23 cellular contexts compared by ENCODE assay signal in the genomic region with DNA sequence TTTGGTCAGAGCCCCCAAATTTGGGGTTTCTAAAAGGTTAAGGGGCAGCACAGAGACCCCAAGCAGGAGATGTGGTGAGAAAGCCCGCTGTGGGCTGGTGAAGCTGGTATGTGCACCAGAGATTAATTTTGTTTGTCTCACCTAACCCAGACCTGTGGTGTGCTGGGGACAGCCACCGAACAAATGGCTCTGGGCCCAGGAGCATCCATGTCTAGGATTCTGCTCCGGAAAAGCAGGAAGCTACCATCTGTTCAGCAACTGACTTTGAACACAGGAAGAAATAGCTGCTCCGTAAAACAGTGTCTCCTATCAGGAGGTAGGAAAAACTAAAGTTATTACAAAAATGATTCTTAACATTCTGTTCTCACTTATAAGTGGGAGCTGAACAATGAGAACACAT. TPM values are rescaled to one million over a fixed set of nuclear protein-coding genes. Genes with fewer than 3 reads are reported as not detected.
DNase-seq lines count a peak whose midpoint lies in the region; ATAC-seq, FAIRE-seq and TF ChIP-seq lines count a peak whose summit lies in the region.
"Had no signal": no experiment of that assay in that cellular context is flagged by ENCODE, and none has a peak within 500 bp of the region (broad histone marks: within the 10 kb centered on the region; RNA-seq: fewer than 3 reads in every experiment).

No MANE protein-coding gene starts in this region.

- H4K8ac ChIP-seq in IMR-90 (ENCODE audit: low read depth in 2 of 2, low read length in 2 of 2) (no peak overlapping the region), neuronal stem cell (ENCODE audit: low read depth, low read length) (no peak overlapping the region), H9 (replicated peaks; ENCODE audit: insufficient read length, low read depth, low read length) (no peak overlapping the region)

- H3K79me2 ChIP-seq in H9 (ENCODE audit: insufficient read depth, low read length), result no peaks in the 10 kb centered on the region

- H4K91ac ChIP-seq in IMR-90 (ENCODE audit: insufficient read depth, low read depth, low read length), result no peak overlapping the region
- no peak overlapping the region for H4K91ac ChIP-seq in neuronal stem cell (ENCODE audit: low read depth, low read length, poor library complexity)
- no peak overlapping the region for H4K91ac ChIP-seq in H9 (ENCODE audit: insufficient read length, low read depth, low read length)

- H3K56ac ChIP-seq in IMR-90 (ENCODE audit: extremely low read depth, insufficient read depth, low read length) (no peak overlapping the region), H9 (ENCODE audit: insufficient read length, low read depth, low read length) (no peak overlapping the region)

- H3K4me2 ChIP-seq in IMR-90 (ENCODE audit: low read depth, low read length) (no peak overlapping the region), neuronal stem cell (ENCODE audit: insufficient read depth, low read length, poor library complexity, severe bottlenecking) (no peak overlapping the region), H9 (ENCODE audit: insufficient read depth, insufficient read length, low read length) (no peak overlapping the region)
- H3K4me2 ChIP-seq: A549 had no signal

- H3K23ac ChIP-seq in IMR-90 (ENCODE audit: low read depth, low read length), result no peak overlapping the region
- H3K23ac ChIP-seq in neuronal stem cell (ENCODE audit: low read depth, low read length, poor library complexity), result no peak overlapping the region
- no peak overlapping the region for H3K23ac ChIP-seq in H9 (ENCODE audit: insufficient read length, low read depth, low read length)

- H3K27ac Mint-ChIP-seq in H9, result no peak overlapping the region
- H3K27ac Mint-ChIP-seq: CD4-positive, alpha-beta memory T cell; HFFc6 had no signal

- H2BK120ac ChIP-seq in IMR-90 (ENCODE audit: low read depth, low read length), result no peak overlapping the region
- H2BK120ac ChIP-seq in neuronal stem cell (ENCODE audit: low read depth, low read length), result no peak overlapping the region
- no peak overlapping the region for H2BK120ac ChIP-seq in H9 (ENCODE audit: low read depth, low read length, poor library complexity, severe bottlenecking)

- H3K9ac ChIP-seq in IMR-90 (ENCODE audit: low read depth, low read length), result no peak overlapping the region
- H3K9ac ChIP-seq in neuronal stem cell (ENCODE audit: low read depth, low read length, poor library complexity), result no peak overlapping the region
- no peak overlapping the region for H3K9ac ChIP-seq in H9 (ENCODE audit: extremely low read depth, insufficient read length, low read length)

- H3K14ac ChIP-seq in IMR-90 (replicated peaks; ENCODE audit: low read depth, low read length), result no peak overlapping the region
- H3K14ac ChIP-seq in neuronal stem cell (ENCODE audit: low read length), result no peak overlapping the region
- H3K14ac ChIP-seq in H9 (ENCODE audit: insufficient read depth, low read length), result no peak overlapping the region

- no peaks in the 10 kb centered on the region for H3K9me3 Mint-ChIP-seq in H9
- H3K9me3 Mint-ChIP-seq: CD4-positive, alpha-beta memory T cell; HFFc6 had no signal

- H3K79me1 ChIP-seq in IMR-90 (ENCODE audit: low read depth in 1 of 2, low read length in 2 of 2) (no peaks in the 10 kb centered on the region), neuronal stem cell (ENCODE audit: low read depth, low read length) (no peaks in the 10 kb centered on the region), H9 (ENCODE audit: insufficient read depth, low read depth, low read length, poor library complexity, severe bottlenecking) (no peaks in the 10 kb centered on the region)

- TF ChIP-seq POLR2A in IMR-90 (IDR thresholded peaks at IDR 0.05; ENCODE audit: low read depth, low read length), result no peak

- H3K27me3 ChIP-seq in IMR-90 (ENCODE audit: control insufficient read depth, insufficient read depth, low read length) (peaks cover 17% of the 10 kb centered on the region), neuronal stem cell (ENCODE audit: control insufficient read depth in 3 of 3, insufficient read depth in 3 of 3, low read depth in 1 of 3, low read length in 3 of 3) (peaks cover 0 to 11% (median 0%) of the 10 kb centered on the region in 3 experiments), H9 (ENCODE audit: insufficient read depth, low read length) (no peaks in the 10 kb centered on the region; the same call in 1 of the 2 replicates)

- no CpG with 5 or more reads among the region's 4 CpGs for WGBS in IMR-90 (ENCODE audit: extremely low coverage in 2 of 2, insufficient read length in 1 of 2), 2 experiments
- no CpG with 5 or more reads among the region's 4 CpGs for whole genome bisulfite sequencing in neuronal stem cell (ENCODE audit: extremely low coverage in 2 of 2, insufficient read length in 2 of 2, insufficient replicate concordance in 1 of 2), 2 donors
- WGBS in H9 (ENCODE audit: extremely low coverage, insufficient read length, low lambda C conversion rate), result no CpG with 5 or more reads among the region's 4 CpGs

- H3K23me2 ChIP-seq in H9 (ENCODE audit: insufficient read length, low read depth, low read length, poor library complexity, severe bottlenecking), result no peaks in the 10 kb centered on the region

- no TSS peak for BruUV-seq in IMR-90 (replicated peaks; lab: Mats Ljungman, UMichigan)

- H3K27ac ChIP-seq in IMR-90 (ENCODE audit: insufficient read depth, low read length), result no peak overlapping the region
- H3K27ac ChIP-seq in neuronal stem cell (replicated peaks; ENCODE audit: low read length), result no peak overlapping the region
- no peak overlapping the region for H3K27ac ChIP-seq in H9 (ENCODE audit: insufficient read length, low read depth, low read length)
- H3K27ac ChIP-seq: A549 had no signal

- H3K4me1 ChIP-seq in IMR-90 (ENCODE audit: control insufficient read depth, insufficient read depth, low read length), result no peaks in the 10 kb centered on the region
- no peaks in the 10 kb centered on the region for H3K4me1 ChIP-seq in neuronal stem cell (ENCODE audit: control insufficient read depth in 2 of 2, insufficient read depth in 1 of 2, low read depth in 1 of 2, low read length in 2 of 2)
- H3K4me1 ChIP-seq in H9 (ENCODE audit: insufficient read depth, low read length), result no peaks in the 10 kb centered on the region
- H3K4me1 ChIP-seq: A549 had no signal

- no peak overlapping the region for H2BK20ac ChIP-seq in IMR-90 (ENCODE audit: low read depth, low read length)
- no peak overlapping the region for H2BK20ac ChIP-seq in H9 (ENCODE audit: low read depth, low read length, poor library complexity, severe bottlenecking)

- no peak overlapping the region for H4K5ac ChIP-seq in IMR-90 (ENCODE audit: low read depth, low read length)
- H4K5ac ChIP-seq in H9 (ENCODE audit: insufficient read length, low read depth, low read length), result no peak overlapping the region

- in situ Hi-C loops in G401 (cut with HindIII; ENCODE audit: low sequenced_read_pairs), result no loop called here
- in situ Hi-C loops in IMR-90 (cut with MboI; ENCODE audit: low sequenced_read_pairs), result no loop called here

- DNase-seq in G401 (ENCODE audit: low spot score) (peak; percentile 94), IMR-90 (no peak), cerebellum (ENCODE audit: low spot score) (peak; percentile 87), neuronal stem cell (ENCODE audit: low spot score) (no peak), NCI-H510A treated with DMSO at 0.1 percent for 48 hours (lab: John Stamatoyannopoulos, UW) (no peak), H9 (no peak), frontal cortex (ENCODE audit: low spot score in 2 of 2) (no peak)
- DNase-seq: 8988T; ACHN; AML-193; Calu3; CD4-positive, alpha-beta memory T cell; COR-L47; DMS79; EL; GF-D8; HFFc6 had no signal

- H3K27me3 Mint-ChIP-seq in H9 (ENCODE audit: low read depth), result peaks cover 10% of the 10 kb centered on the region; the same call in 1 of the 2 replicates

- H3K18ac ChIP-seq in IMR-90 (ENCODE audit: low read depth, low read length) (no peak overlapping the region), neuronal stem cell (ENCODE audit: low read length) (no peak overlapping the region), H9 (ENCODE audit: insufficient read length, low read depth, low read length) (no peak overlapping the region)

- no peak overlapping the region for H2BK5ac ChIP-seq in IMR-90 (ENCODE audit: low read depth, low read length, poor library complexity, severe bottlenecking)
- no peak overlapping the region for H2BK5ac ChIP-seq in neuronal stem cell (ENCODE audit: low read length)
- H2BK5ac ChIP-seq in H9 (ENCODE audit: insufficient read length, low read length), result no peak overlapping the region

- H4K20me1 ChIP-seq in IMR-90 (ENCODE audit: insufficient read depth, low read length), result no peaks in the 10 kb centered on the region
- no peaks in the 10 kb centered on the region for H4K20me1 ChIP-seq in H9 (ENCODE audit: control insufficient read depth, insufficient read depth, insufficient read length)

- no peaks in the 10 kb centered on the region; a peak in 1 of 7 replicates for H3K36me3 Mint-ChIP-seq in H9 (ENCODE audit: insufficient read depth in 1 of 3, low read depth in 3 of 3)
- H3K36me3 Mint-ChIP-seq: CD4-positive, alpha-beta memory T cell had no signal

- H2AK5ac ChIP-seq in IMR-90 (ENCODE audit: low read depth, low read length) (no peak overlapping the region), neuronal stem cell (ENCODE audit: low read depth, low read length) (no peak overlapping the region), H9 (ENCODE audit: insufficient read length, low read length) (no peak overlapping the region)

- H3K9me3 ChIP-seq in IMR-90 (ENCODE audit: control insufficient read depth, insufficient read depth, low read length), result no peaks in the 10 kb centered on the region
- no peaks in the 10 kb centered on the region for H3K9me3 ChIP-seq in neuronal stem cell (replicated peaks in 1 of 2; ENCODE audit: control insufficient read depth in 2 of 2, insufficient read depth in 1 of 2, low read depth in 1 of 2, low read length in 2 of 2)
- H3K9me3 ChIP-seq in H9 (ENCODE audit: control insufficient read depth, low read depth, low read length), result no peaks in the 10 kb centered on the region
- H3K9me3 ChIP-seq: A549, HAP-1 had no signal

- H2BK15ac ChIP-seq in IMR-90 (ENCODE audit: low read depth, low read length), result no peak overlapping the region
- no peak overlapping the region for H2BK15ac ChIP-seq in neuronal stem cell (ENCODE audit: low read length)
- H2BK15ac ChIP-seq in H9 (ENCODE audit: low read depth, low read length), result no peak overlapping the region

- ATAC-seq in IMR-90 (ENCODE audit: low read depth), result no peak
- ATAC-seq: A549 had no signal

- H3T11ph ChIP-seq in H9 (ENCODE audit: low read length), result no peak overlapping the region

- H2AFZ ChIP-seq in IMR-90 (replicated peaks; ENCODE audit: low read length, poor library complexity), result peak overlapping the region; percentile 48
- H2AFZ ChIP-seq in neuronal stem cell (ENCODE audit: low read length), result peak overlapping the region; percentile 17
- no peak overlapping the region for H2AFZ ChIP-seq in H9 (ENCODE audit: low read length)

- CTCF ChIA-PET in IMR-90 (lab: Yijun Ruan, JAX), result no interaction called here

- no peak for FAIRE-seq in frontal cortex (lab: Jason Lieb, UNC)
- FAIRE-seq: A549, GM12891, GM18507 had no signal

- H3K4ac ChIP-seq in IMR-90 (ENCODE audit: low read depth, low read length), result no peak overlapping the region
- H3K4ac ChIP-seq in neuronal stem cell (ENCODE audit: low read length), result no peak overlapping the region
- no peak overlapping the region for H3K4ac ChIP-seq in H9 (ENCODE audit: low read depth, low read length)

- no peak overlapping the region; a peak in 1 of 5 replicates for H3K4me3 Mint-ChIP-seq in H9
- H3K4me3 Mint-ChIP-seq: CD4-positive, alpha-beta memory T cell; HFFc6 had no signal

- H3K4me3 ChIP-seq in IMR-90 (ENCODE audit: insufficient read depth, low read depth, low read length) (no peak overlapping the region), neuronal stem cell (ENCODE audit: low read length in 2 of 2) (no peak overlapping the region)
- H3K4me3 ChIP-seq: A549, HAP-1 had no signal

- no peak for TF ChIP-seq RAD21 in IMR-90 (IDR thresholded peaks at IDR 0.05; ENCODE audit: low read length)

- TF ChIP-seq CTCF in IMR-90 (conservative IDR thresholded peaks at IDR 0.05; ENCODE audit: low read depth, low read length), result no peak
- no peak for TF ChIP-seq CTCF in H9 (conservative IDR thresholded peaks at IDR 0.05)

- intact Hi-C loops in IMR-90 (cut with micrococcal nuclease), result no loop called here

- H3K4me1 Mint-ChIP-seq in H9, result peaks cover 10 to 11% of the 10 kb centered on the region in 2 experiments
- H3K4me1 Mint-ChIP-seq: CD4-positive, alpha-beta memory T cell had no signal

- POLR2A ChIA-PET in IMR-90 (lab: Charles Lee; ENCODE audit: unreplicated experiment), result no interaction called here

- no peak overlapping the region for H2AK9ac ChIP-seq in IMR-90 (replicated peaks; ENCODE audit: low read depth, low read length, poor library complexity)

- no peak overlapping the region for H2BK12ac ChIP-seq in neuronal stem cell (ENCODE audit: low read length)
- no peak overlapping the region for H2BK12ac ChIP-seq in H9 (ENCODE audit: insufficient read length, low read depth, low read length)

- H3K36me3 ChIP-seq in IMR-90 (ENCODE audit: control insufficient read depth, insufficient read depth, low read length), result no peaks in the 10 kb centered on the region
- H3K36me3 ChIP-seq in neuronal stem cell (replicated peaks in 1 of 2; ENCODE audit: control insufficient read depth in 2 of 2, insufficient read depth in 2 of 2, low read length in 2 of 2), result no peaks in the 10 kb centered on the region
- H3K36me3 ChIP-seq: HAP-1 had no signal

- no peaks in the 10 kb centered on the region for H3K9me1 ChIP-seq in IMR-90 (ENCODE audit: insufficient read depth, low read length)

- dilution Hi-C loops in IMR-90 (cut with HindIII; ENCODE audit: low sequenced_read_pairs, unreplicated experiment), result no loop called here

RNA-seq across cellular contexts. Expression of gene ZP2, which starts 2.7 kb away (rescaled TPM):
- total RNA-seq in G401 (2014; rRNA removed; shearing (Covaris generic)), result not detected in 2 replicates
- total RNA-seq in IMR-90 (2012; rRNA removed), result not detected in 2 replicates
- not detected in 2 replicates for polyA plus RNA-seq in IMR-90 (2012; rRNA removed)
- not detected in 2 replicates for polyA plus RNA-seq in IMR-90 (2012; cell fraction: cytosol; rRNA removed)
- polyA plus RNA-seq in IMR-90 (2012; cell fraction: nucleus; rRNA removed; ENCODE audit: low replicate concordance), result not detected in 2 replicates
- 0.64 TPM for total RNA-seq in cerebellum
- not detected for polyA plus RNA-seq in neuronal stem cell (2013, experiment 1 of 2)
- polyA plus RNA-seq in neuronal stem cell (2013, experiment 2 of 2), result not detected
- total RNA-seq in H9 (2021), result not detected in 2 replicates
- total RNA-seq in frontal cortex, result not detected
- total RNA-seq: Calu3; CD4-positive, alpha-beta memory T cell; H4; HFFc6 had no signal
- polyA plus RNA-seq: A549; BJ; CD4-positive, alpha-beta memory T cell had no signal

RNA-seq across cellular contexts. Expression of gene ANKS4B, which starts 19.4 kb away (rescaled TPM):
- total RNA-seq in G401 (2014; rRNA removed; shearing (Covaris generic)), result not detected in 2 replicates
- total RNA-seq in IMR-90 (2012; rRNA removed), result not detected in 2 replicates
- not detected in 2 replicates for polyA plus RNA-seq in IMR-90 (2012; rRNA removed)
- not detected in 2 replicates for polyA plus RNA-seq in IMR-90 (2012; cell fraction: cytosol; rRNA removed)
- not detected in 2 replicates for polyA plus RNA-seq in IMR-90 (2012; cell fraction: nucleus; rRNA removed; ENCODE audit: low replicate concordance)
- total RNA-seq in cerebellum, result 0.36 TPM
- 0.04 TPM for polyA plus RNA-seq in neuronal stem cell (2013, experiment 1 of 2)
- 0.03 TPM for polyA plus RNA-seq in neuronal stem cell (2013, experiment 2 of 2)
- 0.07 and 0.09 TPM in 2 replicates for total RNA-seq in H9 (2021)
- total RNA-seq in frontal cortex, result under 0.01 TPM
- total RNA-seq: CD4-positive, alpha-beta memory T cell; H4; HFFc6 had no signal
- polyA plus RNA-seq: BJ; CD4-positive, alpha-beta memory T cell had no signal

RNA-seq across cellular contexts. Expression of gene LDAF1, which starts 55.6 kb away (rescaled TPM):
- total RNA-seq in G401 (2014; rRNA removed; shearing (Covaris generic)), result 13.5 TPM in 1 of 2 replicates, not detected in the other
- 51.4 and 62.2 TPM in 2 replicates for total RNA-seq in IMR-90 (2012; rRNA removed)
- polyA plus RNA-seq in IMR-90 (2012; rRNA removed), result 17.0 and 21.0 TPM in 2 replicates
- polyA plus RNA-seq in IMR-90 (2012; cell fraction: cytosol; rRNA removed), result 18.4 and 24.0 TPM in 2 replicates
- polyA plus RNA-seq in IMR-90 (2012; cell fraction: nucleus; rRNA removed; ENCODE audit: low replicate concordance), result 6.1 and 10.8 TPM in 2 replicates
- 11.8 TPM for total RNA-seq in cerebellum
- 30.8 TPM for polyA plus RNA-seq in neuronal stem cell (2013, experiment 1 of 2)
- 33.3 TPM for polyA plus RNA-seq in neuronal stem cell (2013, experiment 2 of 2)
- total RNA-seq in H9 (2021), result 18.7 and 22.6 TPM in 2 replicates
- 67.7 TPM for total RNA-seq in frontal cortex

Comparison
In these comparisons a context has a peak if more than half of its experiments do, and no peak if none do; other contexts are left out.
1. DNase-seq: peak in G401 (single experiment) and cerebellum (single experiment); none in IMR-90 (single experiment), neuronal stem cell (single experiment), NCI-H510A treated with DMSO at 0.1 percent for 48 hours (single experiment), H9 (single experiment) and frontal cortex (0 of 2).